In genomic region chr7:140640727-140641531, GRCh38 we compare ENCODE assay signal across 8 cellular contexts. TPM values are rescaled to one million over a fixed set of nuclear protein-coding genes. Genes with fewer than 3 reads are reported as not detected.
DNase-seq lines count a peak whose midpoint lies in the region; ATAC-seq and TF ChIP-seq lines count a peak whose summit lies in the region.

A gene with protein sequence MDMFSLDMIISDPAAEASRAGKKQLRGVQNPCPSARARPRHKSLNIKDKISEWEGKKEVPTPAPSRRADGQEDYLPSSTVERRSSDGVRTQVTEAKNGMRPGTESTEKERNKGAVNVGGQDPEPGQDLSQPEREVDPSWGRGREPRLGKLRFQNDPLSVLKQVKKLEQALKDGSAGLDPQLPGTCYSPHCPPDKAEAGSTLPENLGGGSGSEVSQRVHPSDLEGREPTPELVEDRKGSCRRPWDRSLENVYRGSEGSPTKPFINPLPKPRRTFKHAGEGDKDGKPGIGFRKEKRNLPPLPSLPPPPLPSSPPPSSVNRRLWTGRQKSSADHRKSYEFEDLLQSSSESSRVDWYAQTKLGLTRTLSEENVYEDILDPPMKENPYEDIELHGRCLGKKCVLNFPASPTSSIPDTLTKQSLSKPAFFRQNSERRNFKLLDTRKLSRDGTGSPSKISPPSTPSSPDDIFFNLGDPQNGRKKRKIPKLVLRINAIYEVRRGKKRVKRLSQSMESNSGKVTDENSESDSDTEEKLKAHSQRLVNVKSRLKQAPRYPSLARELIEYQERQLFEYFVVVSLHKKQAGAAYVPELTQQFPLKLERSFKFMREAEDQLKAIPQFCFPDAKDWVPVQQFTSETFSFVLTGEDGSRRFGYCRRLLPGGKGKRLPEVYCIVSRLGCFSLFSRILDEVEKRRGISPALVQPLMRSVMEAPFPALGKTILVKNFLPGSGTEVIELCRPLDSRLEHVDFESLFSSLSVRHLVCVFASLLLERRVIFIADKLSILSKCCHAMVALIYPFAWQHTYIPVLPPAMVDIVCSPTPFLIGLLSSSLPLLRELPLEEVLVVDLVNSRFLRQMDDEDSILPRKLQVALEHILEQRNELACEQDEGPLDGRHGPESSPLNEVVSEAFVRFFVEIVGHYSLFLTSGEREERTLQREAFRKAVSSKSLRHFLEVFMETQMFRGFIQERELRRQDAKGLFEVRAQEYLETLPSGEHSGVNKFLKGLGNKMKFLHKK (minus strand): TSS chr7:140640813. CDS start chr7:140602397, 38,416 bp downstream.

- H3K9me3 ChIP-seq in Peyer's patch = no peaks in the 10 kb centered on the region
- no peaks in the 10 kb centered on the region for H3K9me3 ChIP-seq in spleen

- no peak for TF ChIP-seq POLR2A in Peyer's patch (IDR thresholded peaks at IDR 0.05)
- TF ChIP-seq POLR2A in spleen (IDR thresholded peaks at IDR 0.05) = no peak

- peak within 1 kb of the TSS; percentile 3 for H3K27ac Mint-ChIP-seq in dendritic cell treated with granulocyte-macrophage colony-stimulating factor and Interleukin-4, amounts not matched to agents 40 ng/mL and 50 ng/mL, for 4 days

- H3K27me3 Mint-ChIP-seq in dendritic cell treated with granulocyte-macrophage colony-stimulating factor and Interleukin-4, amounts not matched to agents 40 ng/mL and 50 ng/mL, for 4 days = peaks cover 84% of the 10 kb centered on the region

- peak; percentile 60 for ATAC-seq in left colon
- ATAC-seq in GM19467 (IDR thresholded peaks at IDR 0.05; ENCODE audit: unreplicated experiment) = no peak
- no peak for ATAC-seq in GM21526 (IDR thresholded peaks at IDR 0.05; ENCODE audit: low FRiP score, unreplicated experiment)

- TF ChIP-seq CTCF in Peyer's patch (IDR thresholded peaks at IDR 0.05) (no peak), spleen (IDR thresholded peaks at IDR 0.05 in 8 of 11, conservative IDR thresholded peaks at IDR 0.05 in 3 of 11) (no peak)

- peaks cover 0 to 18% (median 9%) of the 10 kb centered on the region in 4 donors for H3K4me1 ChIP-seq in Peyer's patch
- peaks cover 10 to 70% (median 35%) of the 10 kb centered on the region in 6 donors for H3K4me1 ChIP-seq in spleen

- intact Hi-C loops in dendritic cell treated with granulocyte-macrophage colony-stimulating factor and Interleukin-4, amounts not matched to agents 40 ng/mL and 50 ng/mL, for 4 days (cut with micrococcal nuclease) = no loop called here
- intact Hi-C loops in left colon (cut with DNase I, micrococcal nuclease) = no loop called here
- intact Hi-C loops in spleen (cut with DNase I; ENCODE audit: low total_unique reads) = no loop called here

- no peaks in the 10 kb centered on the region for H3K9me3 Mint-ChIP-seq in dendritic cell treated with granulocyte-macrophage colony-stimulating factor and Interleukin-4, amounts not matched to agents 40 ng/mL and 50 ng/mL, for 4 days

- H3K36me3 Mint-ChIP-seq in dendritic cell treated with granulocyte-macrophage colony-stimulating factor and Interleukin-4, amounts not matched to agents 40 ng/mL and 50 ng/mL, for 4 days (ENCODE audit: low read depth) = no peaks in the 10 kb centered on the region

- 5 to 11% (median 7%) methylated on average over 21 to 79 of the region's 79 CpGs for WGBS in spleen, 5 donors

- H3K27ac ChIP-seq in Peyer's patch (peak within 1 kb of the TSS; percentile 65 to 91 (median 74)), spleen (peak within 1 kb of the TSS; percentile 60 to 85 (median 80))

- DNase-seq in stimulated activated CD4-positive, alpha-beta T cell treated with anti-CD3 and anti-CD28 coated beads, Interleukin-15, amount 100 ng/mL, for 24 hours = peak; percentile 26
- no peak for DNase-seq in stimulated activated CD4-positive, alpha-beta T cell treated with anti-CD3 and anti-CD28 coated beads, Interleukin-12 subunit alpha, Interleukin-12 subunit beta, amount 100 ng/mL, for 4 hours
- DNase-seq in Peyer's patch = peak; percentile 28 to 67 (median 66)
- peak; percentile 50 to 64 for DNase-seq in left colon
- DNase-seq in spleen = peak; percentile 81

- peaks cover 34% of the 10 kb centered on the region for H3K4me1 Mint-ChIP-seq in dendritic cell treated with granulocyte-macrophage colony-stimulating factor and Interleukin-4, amounts not matched to agents 40 ng/mL and 50 ng/mL, for 4 days (ENCODE audit: low read depth)

- H3K4me3 Mint-ChIP-seq in dendritic cell treated with granulocyte-macrophage colony-stimulating factor and Interleukin-4, amounts not matched to agents 40 ng/mL and 50 ng/mL, for 4 days = peak within 1 kb of the TSS; percentile 74

- H3K4me3 ChIP-seq in Peyer's patch = peak within 1 kb of the TSS; percentile 34 to 72 (median 60)
- peak within 1 kb of the TSS; percentile 39 to 76 (median 50) for H3K4me3 ChIP-seq in spleen

- H3K27me3 ChIP-seq in Peyer's patch (no peaks in the 10 kb centered on the region), spleen (replicated peaks in 1 of 7) (peaks cover 0 to 72% (median 18%) of the 10 kb centered on the region in 7 donors)

- no peaks in the 10 kb centered on the region for H3K36me3 ChIP-seq in Peyer's patch
- no peaks in the 10 kb centered on the region for H3K36me3 ChIP-seq in spleen

RNA-seq across cellular contexts. Expression of the gene that starts here (rescaled TPM):
- total RNA-seq in Peyer's patch (10 to 100 TPM in 2 of 4 donors, 1 to 10 TPM in 2; 1.6 to 44.6 (median 8.3) TPM), left colon (1 to 10 TPM; 6.8 to 8.2 TPM), spleen (10 to 100 TPM in 6 of 7 donors, 1 to 10 TPM in 1; 9.6 to 35.3 (median 19.9) TPM)
- polyA plus RNA-seq in spleen = 1 to 10 TPM; 1.9 to 7.7 (median 6.6) TPM
